Comparison of ENCODE assay signal across 8 cellular contexts in genomic region chr6:107459283-107460073, GRCh38. TPM values are rescaled to one million over a fixed set of nuclear protein-coding genes. Genes with fewer than 3 reads are reported as not detected.
A peak's percentile ranks its signal among the peaks of the same experiment; 100 is the strongest.
DNase-seq lines count a peak whose midpoint lies in the region; ATAC-seq and TF ChIP-seq lines count a peak whose summit lies in the region.

Gene PDSS2, minus strand, starts transcription at chr6:107459564. Its CDS starts 279 bp downstream, at chr6:107459285.

- peak within 1 kb of the TSS; percentile 88 for H3K27ac ChIP-seq in C4-2B
- H3K27ac ChIP-seq in coronary artery: peak within 1 kb of the TSS; percentile 73 to 94

- peaks cover 6% of the 10 kb centered on the region for H3K36me3 Mint-ChIP-seq in activated CD4-positive, alpha-beta T cell treated with anti-CD3 and anti-CD28 coated beads, Interleukin-2, amount 10 ng/mL, durations not matched to agents 24 days and 14 days (ENCODE audit: low read depth)

- peaks cover 21% of the 10 kb centered on the region for H3K4me1 Mint-ChIP-seq in activated CD4-positive, alpha-beta T cell treated with anti-CD3 and anti-CD28 coated beads, Interleukin-2, amount 10 ng/mL, durations not matched to agents 24 days and 14 days

- intact Hi-C loops in activated CD4-positive, alpha-beta T cell treated with anti-CD3 and anti-CD28 coated beads, Interleukin-2, amount 10 ng/mL, durations not matched to agents 24 days and 14 days (cut with micrococcal nuclease): loop anchor here (1.0 to 10.0 kb wide), 5 partner anchors 29 to 498 kb away; partner anchors contain the start of genes BEND3, MTRES1 and SEC63

- H3K9me3 Mint-ChIP-seq in activated CD4-positive, alpha-beta T cell treated with anti-CD3 and anti-CD28 coated beads, Interleukin-2, amount 10 ng/mL, durations not matched to agents 24 days and 14 days: no peaks in the 10 kb centered on the region

- ATAC-seq in GM19328 (IDR thresholded peaks at IDR 0.05; ENCODE audit: unreplicated experiment) (peak; percentile 97), HG03520 (IDR thresholded peaks at IDR 0.05; ENCODE audit: unreplicated experiment) (peak; percentile 90)

- peaks cover 7% of the 10 kb centered on the region for H3K27me3 Mint-ChIP-seq in activated CD4-positive, alpha-beta T cell treated with anti-CD3 and anti-CD28 coated beads, Interleukin-2, amount 10 ng/mL, durations not matched to agents 24 days and 14 days

- peak within 1 kb of the TSS; percentile 95 for H3K27ac Mint-ChIP-seq in activated CD4-positive, alpha-beta T cell treated with anti-CD3 and anti-CD28 coated beads, Interleukin-2, amount 10 ng/mL, durations not matched to agents 24 days and 14 days

- H3K4me3 Mint-ChIP-seq in activated CD4-positive, alpha-beta T cell treated with anti-CD3 and anti-CD28 coated beads, Interleukin-2, amount 10 ng/mL, durations not matched to agents 24 days and 14 days: peak within 1 kb of the TSS; percentile 97

- TF ChIP-seq CTCF in C4-2B (conservative IDR thresholded peaks at IDR 0.05) (peak; percentile 66), coronary artery (IDR thresholded peaks at IDR 0.05) (no peak)

- DNase-seq in NCI-H526 treated with DMSO at 0.1 percent for 48 hours (lab: John Stamatoyannopoulos, UW) (peak; percentile 95), coronary artery (ENCODE audit: low spot score) (peak; percentile 96), left kidney (ENCODE audit: low read depth, low spot score) (peak; percentile 99)
- peak; percentile 99 for DNase-seq in activated CD4-positive, alpha-beta T cell treated with anti-CD3 and anti-CD28 coated beads, Interleukin-2, amount 10 ng/mL, durations not matched to agents 24 days and 14 days
- DNase-seq in stimulated activated CD4-positive, alpha-beta T cell treated with anti-CD3 and anti-CD28 coated beads, Interleukin-2, amount 100 ng/mL, for 24 hours: peak; percentile 99

- H3K4me3 ChIP-seq in coronary artery: peak within 1 kb of the TSS; percentile 86

RNA-seq across cellular contexts. Expression of gene PDSS2, which starts in this region (rescaled TPM):
- total RNA-seq in activated CD4-positive, alpha-beta T cell treated with anti-CD3 and anti-CD28 coated beads, Interleukin-2, amount 10 ng/mL, durations not matched to agents 24 days and 14 days: 13.3 and 14.2 TPM in 2 replicates

Comparison
In these comparisons a context has a peak if more than half of its experiments do, and no peak if none do; other contexts are left out.
1. Peak in every context shown above with its lines: DNase-seq, ATAC-seq, H3K4me3 ChIP-seq and H3K27ac ChIP-seq.